17 cellular contexts compared by ENCODE assay signal in genomic region chr15:95470997-95471692, GRCh38.
DNase-seq lines count a peak whose midpoint lies in the region; ATAC-seq, FAIRE-seq and TF ChIP-seq lines count a peak whose summit lies in the region.
"Had no signal": no experiment of that assay in that cellular context is flagged by ENCODE, and none has a peak within 500 bp of the region (broad histone marks: within the 10 kb centered on the region; RNA-seq: fewer than 3 reads in every experiment).

No MANE protein-coding gene starts in this region.

- WGBS in liver: 48% methylated on average over 4 of the region's 4 CpGs
- WGBS in HepG2 (ENCODE audit: low lambda C conversion rate): 16% methylated on average over 4 of the region's 4 CpGs

- H3K27me3 ChIP-seq in liver (ENCODE audit: control insufficient read depth in 4 of 4, insufficient read depth in 4 of 4, low read length in 3 of 4): no peaks in the 10 kb centered on the region
- no peaks in the 10 kb centered on the region for H3K27me3 ChIP-seq in HepG2 (ENCODE audit: control insufficient read depth in 1 of 2, insufficient read depth in 2 of 2, low read length in 2 of 2)

- peaks cover 0 to 2% (median 0%) of the 10 kb centered on the region in 4 donors for H3K4me1 ChIP-seq in liver (ENCODE audit: control insufficient read depth in 4 of 4, insufficient read depth in 4 of 4, low read length in 3 of 4)
- H3K4me1 ChIP-seq in HepG2 (ENCODE audit: insufficient read depth, low read length): no peaks in the 10 kb centered on the region
- H3K4me1 ChIP-seq: A549 had no signal

- H4K20me1 ChIP-seq in HepG2 (ENCODE audit: insufficient read depth, low read length): no peaks in the 10 kb centered on the region

- TF ChIP-seq RAD21 in liver (IDR thresholded peaks at IDR 0.05): no peak
- no peak for TF ChIP-seq RAD21 in HepG2 (CRISPR knock-in tag; IDR thresholded peaks at IDR 0.05)

- H3K4me2 ChIP-seq in HepG2 (ENCODE audit: low read depth, low read length): no peak overlapping the region
- H3K4me2 ChIP-seq: A549 had no signal

- TF ChIP-seq EP300 in HepG2 (IDR thresholded peaks at IDR 0.05; ENCODE audit: low read depth in 2 of 2, low read length in 2 of 2): no peak
- no peak for TF ChIP-seq EP300 in HepG2 (CRISPR knock-in tag; IDR thresholded peaks at IDR 0.05; ENCODE audit: borderline replicate concordance)

- TF ChIP-seq CTCF in liver (IDR thresholded peaks at IDR 0.05; ENCODE audit: low read depth, low read length, missing input control) (no peak), HepG2 (CRISPR knock-in tag; IDR thresholded peaks at IDR 0.05) (no peak)

- FAIRE-seq in HepG2 (lab: Jason Lieb, UNC): no peak
- FAIRE-seq: A549, HTR-8/SVneo had no signal

- POLR2A ChIA-PET in HepG2 (lab: Yijun Ruan, JAX): no interaction called here

- intact Hi-C loops in HepG2 (cut with micrococcal nuclease; ENCODE audit: unreplicated experiment): no loop called here

- no peaks in the 10 kb centered on the region for H3K79me2 ChIP-seq in HepG2 (ENCODE audit: insufficient read depth, low read length)

- H3K36me3 ChIP-seq in liver (ENCODE audit: control insufficient read depth in 4 of 4, insufficient read depth in 3 of 4, low read depth in 1 of 4, low read length in 3 of 4) (no peaks in the 10 kb centered on the region), HepG2 (replicated peaks in 1 of 2; ENCODE audit: control insufficient read depth in 1 of 2, insufficient read depth in 2 of 2, low read length in 2 of 2) (no peaks in the 10 kb centered on the region)

- H3K9ac ChIP-seq in liver (ENCODE audit: low read depth in 1 of 2, low read length in 2 of 2) (no peak overlapping the region), HepG2 (ENCODE audit: insufficient read depth, low read depth, low read length) (no peak overlapping the region)

- DNase-seq in HepG2 (ENCODE audit: low spot score): no peak
- DNase-seq in fibroblast of peridontal ligament (ENCODE audit: extremely low read depth): peak; percentile 11
- DNase-seq in myocyte (ENCODE audit: low read depth): peak; percentile 49
- DNase-seq in stimulated activated naive CD4-positive, alpha-beta T cell treated with Interleukin-2 at 50 U/mL for 16 hours (lab: John Stamatoyannopoulos, UW): no peak
- no peak for DNase-seq in activated CD4-positive, CD25-positive, alpha-beta regulatory T cell treated with anti-CD3 and anti-CD28 coated beads, Interleukin-2, amount 50 U/mL, for 72 hours
- no peak for DNase-seq in SHP77 treated with DMSO at 0.1 percent for 48 hours (lab: John Stamatoyannopoulos, UW)
- DNase-seq: CD4-positive, alpha-beta memory T cell; effector CD8-positive, alpha-beta T cell; GF-D8; MV-4-11; naive B cell; retina; stimulated activated CD4-positive, alpha-beta T cell treated with anti-CD3 and anti-CD28 coated beads, Interleukin-4, amount 100 ng/mL, for 4 hours had no signal

- in situ Hi-C loops in HepG2 (cut with HindIII; ENCODE audit: extremely low pct_ligation_motif_present, low pct_unique_long_range_greater_than_20kb): no loop called here

- H2AFZ ChIP-seq in HepG2 (ENCODE audit: low read length): no peak overlapping the region

- H3K4me3 ChIP-seq in liver (ENCODE audit: low read depth in 1 of 3, low read length in 3 of 3) (no peak overlapping the region), HepG2 (replicated peaks in 1 of 3; ENCODE audit: insufficient read depth in 1 of 3, low read depth in 2 of 3, low read length in 3 of 3) (no peak overlapping the region)
- H3K4me3 ChIP-seq: A549 had no signal

- ATAC-seq in HepG2 (no peak), HG03342 (IDR thresholded peaks at IDR 0.05; ENCODE audit: unreplicated experiment) (no peak)
- ATAC-seq: A549 had no signal

- CTCF ChIA-PET in HepG2 (lab: Yijun Ruan, JAX; ENCODE audit: low intra/inter-chr PET ratio, low total read pairs): no interaction called here

- peak overlapping the region in 1 of 2 donors; percentile 10 for H3K27ac ChIP-seq in liver (ENCODE audit: low read depth in 1 of 2, low read length in 2 of 2)
- no peak overlapping the region for H3K27ac ChIP-seq in HepG2 (ENCODE audit: extremely low read length, insufficient read depth, low read length)
- H3K27ac ChIP-seq: A549 had no signal

- no peak for TF ChIP-seq POLR2A in HepG2 (IDR thresholded peaks at IDR 0.05; ENCODE audit: insufficient read depth in 1 of 2, low read depth in 2 of 2, low read length in 2 of 2)

- H3K9me3 ChIP-seq in liver (ENCODE audit: control insufficient read depth in 4 of 4, low read length in 3 of 4) (peaks cover 0 to 3% (median 0%) of the 10 kb centered on the region in 4 donors), HepG2 (ENCODE audit: low read length) (peaks cover 79% of the 10 kb centered on the region)
- H3K9me3 ChIP-seq: A549 had no signal

- BruUV-seq in HepG2 (replicated peaks; lab: Mats Ljungman, UMichigan): no TSS peak

TF ChIP-seq in liver, 16 proteins besides CTCF, POLR2A, EP300 and RAD21 (continues in another document):
- TF ChIP-seq FOXA2 (IDR thresholded peaks at IDR 0.05) (no peak), NR2F2 (IDR thresholded peaks at IDR 0.05) (peak; percentile 65), REST (IDR thresholded peaks at IDR 0.05) (no peak), HNF4G (IDR thresholded peaks at IDR 0.05) (no peak), TAF1 (conservative IDR thresholded peaks at IDR 0.05) (no peak), GABPA (IDR thresholded peaks at IDR 0.05 in 1 of 2, conservative IDR thresholded peaks at IDR 0.05 in 1 of 2) (no peak), EGR1 (IDR thresholded peaks at IDR 0.05; ENCODE audit: low read depth in 2 of 2) (no peak), HNF4A (conservative IDR thresholded peaks at IDR 0.05) (no peak)
- TF ChIP-seq, protein P1, sequence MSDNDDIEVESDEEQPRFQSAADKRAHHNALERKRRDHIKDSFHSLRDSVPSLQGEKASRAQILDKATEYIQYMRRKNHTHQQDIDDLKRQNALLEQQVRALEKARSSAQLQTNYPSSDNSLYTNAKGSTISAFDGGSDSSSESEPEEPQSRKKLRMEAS (IDR thresholded peaks at IDR 0.05): peak; percentile 16

TF ChIP-seq in HepG2, 621 proteins besides CTCF, POLR2A, EP300 and RAD21:
- TF ChIP-seq SCMH1 (CRISPR knock-in tag; IDR thresholded peaks at IDR 0.05; ENCODE audit: borderline replicate concordance) (no peak), MAF1 (CRISPR knock-in tag; IDR thresholded peaks at IDR 0.05; ENCODE audit: borderline replicate concordance) (no peak), YEATS2 (CRISPR knock-in tag; IDR thresholded peaks at IDR 0.05; ENCODE audit: borderline replicate concordance) (no peak), CHD4 (IDR thresholded peaks at IDR 0.05; ENCODE audit: borderline replicate concordance, low read length) (no peak), JUNB (CRISPR knock-in tag; IDR thresholded peaks at IDR 0.05; ENCODE audit: borderline replicate concordance) (no peak), ZNF281 (CRISPR knock-in tag; IDR thresholded peaks at IDR 0.05; ENCODE audit: borderline replicate concordance) (no peak), TARDBP (CRISPR knock-in tag; IDR thresholded peaks at IDR 0.05) (no peak), ZSCAN12 (CRISPR knock-in tag; IDR thresholded peaks at IDR 0.05) (no peak), HNF4A (CRISPR knock-in tag; IDR thresholded peaks at IDR 0.05) (no peak), TEAD2 (CRISPR knock-in tag; IDR thresholded peaks at IDR 0.05) (no peak), ZNF713 (CRISPR knock-in tag; IDR thresholded peaks at IDR 0.05) (no peak)
- TF ChIP-seq, protein P2, sequence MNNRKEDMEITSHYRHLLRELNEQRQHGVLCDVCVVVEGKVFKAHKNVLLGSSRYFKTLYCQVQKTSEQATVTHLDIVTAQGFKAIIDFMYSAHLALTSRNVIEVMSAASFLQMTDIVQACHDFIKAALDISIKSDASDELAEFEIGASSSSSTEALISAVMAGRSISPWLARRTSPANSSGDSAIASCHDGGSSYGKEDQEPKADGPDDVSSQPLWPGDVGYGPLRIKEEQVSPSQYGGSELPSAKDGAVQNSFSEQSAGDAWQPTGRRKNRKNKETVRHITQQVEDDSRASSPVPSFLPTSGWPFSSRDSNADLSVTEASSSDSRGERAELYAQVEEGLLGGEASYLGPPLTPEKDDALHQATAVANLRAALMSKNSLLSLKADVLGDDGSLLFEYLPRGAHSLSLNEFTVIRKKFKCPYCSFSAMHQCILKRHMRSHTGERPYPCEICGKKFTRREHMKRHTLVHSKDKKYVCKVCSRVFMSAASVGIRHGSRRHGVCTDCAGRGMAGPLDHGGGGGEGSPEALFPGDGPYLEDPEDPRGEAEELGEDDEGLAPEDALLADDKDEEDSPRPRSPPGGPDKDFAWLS (CRISPR knock-in tag; IDR thresholded peaks at IDR 0.05; ENCODE audit: borderline replicate concordance): no peak

Comparison
In these comparisons a context has a peak if more than half of its experiments do, and no peak if none do; other contexts are left out.
1. DNase-seq: peak in fibroblast of peridontal ligament (single experiment) and myocyte (single experiment); none in HepG2 (single experiment), stimulated activated naive CD4-positive, alpha-beta T cell treated with Interleukin-2 at 50 U/mL for 16 hours (single experiment), activated CD4-positive, CD25-positive, alpha-beta regulatory T cell treated with anti-CD3 and anti-CD28 coated beads, Interleukin-2, amount 50 U/mL, for 72 hours (single experiment) and SHP77 treated with DMSO at 0.1 percent for 48 hours (single experiment).